1 cellular context compared by ENCODE assay signal in the genomic region with DNA sequence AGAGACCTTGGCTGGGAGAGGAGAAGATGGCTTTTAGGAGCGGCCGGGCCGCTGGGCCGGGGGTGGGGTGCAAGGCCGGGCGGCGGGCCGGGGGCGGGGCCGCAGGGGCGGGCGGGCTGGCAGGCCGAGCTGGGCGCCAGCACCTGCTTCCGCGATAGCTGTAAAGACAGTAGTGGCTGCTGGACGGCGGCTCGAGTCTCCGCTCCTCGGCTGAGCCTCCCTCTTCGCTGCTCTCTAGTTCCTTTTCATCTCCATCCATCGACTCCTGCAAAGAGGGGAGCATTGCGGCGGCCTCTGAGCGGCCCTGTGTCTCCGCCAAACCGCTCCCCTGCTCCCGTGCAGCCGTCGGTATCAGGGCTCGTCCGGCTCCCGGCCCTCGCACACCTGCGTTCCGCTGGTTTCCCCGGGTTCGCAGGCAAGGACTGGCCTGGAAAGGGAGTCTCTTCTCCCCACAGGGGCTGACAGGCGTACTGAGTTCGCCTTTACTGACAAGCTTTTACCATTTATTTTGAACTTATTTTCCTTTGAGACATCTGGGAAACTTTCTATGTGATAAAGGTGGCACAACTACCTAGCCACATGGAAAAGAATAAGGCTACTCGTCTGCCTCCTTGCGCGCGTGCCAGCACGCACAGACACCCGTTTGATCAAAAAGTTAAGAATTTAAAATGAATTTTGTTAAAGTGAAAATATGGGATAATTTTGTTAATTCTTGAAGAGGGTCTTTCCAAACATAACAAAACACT.
TF ChIP-seq lines count a peak whose summit lies in the region.

A gene with protein sequence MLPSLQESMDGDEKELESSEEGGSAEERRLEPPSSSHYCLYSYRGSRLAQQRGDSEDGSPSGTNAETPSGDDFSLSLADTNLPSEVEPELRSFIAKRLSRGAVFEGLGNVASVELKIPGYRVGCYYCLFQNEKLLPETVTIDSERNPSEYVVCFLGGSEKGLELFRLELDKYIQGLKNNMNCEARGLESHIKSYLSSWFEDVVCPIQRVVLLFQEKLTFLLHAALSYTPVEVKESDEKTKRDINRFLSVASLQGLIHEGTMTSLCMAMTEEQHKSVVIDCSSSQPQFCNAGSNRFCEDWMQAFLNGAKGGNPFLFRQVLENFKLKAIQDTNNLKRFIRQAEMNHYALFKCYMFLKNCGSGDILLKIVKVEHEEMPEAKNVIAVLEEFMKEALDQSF (minus strand): TSS at position 317 of the 746 bp plus-strand sequence. CDS start 34 bp downstream, at position 283.

TF ChIP-seq in K562, 482 proteins besides CTCF, POLR2A, EP300 and RAD21 (continued from another document and continues in another):
- peak; percentile 95 for TF ChIP-seq ZBTB40 (IDR thresholded peaks at IDR 0.05)
- no peak for TF ChIP-seq ZBTB40 (CRISPR knock-in tag; IDR thresholded peaks at IDR 0.05)
- TF ChIP-seq RB1 (IDR thresholded peaks at IDR 0.05; ENCODE audit: low read depth), result peak; percentile 97
- TF ChIP-seq KDM5B (IDR thresholded peaks at IDR 0.05; ENCODE audit: insufficient replicate concordance, low read depth, low read length), result no peak
- TF ChIP-seq, protein P1, sequence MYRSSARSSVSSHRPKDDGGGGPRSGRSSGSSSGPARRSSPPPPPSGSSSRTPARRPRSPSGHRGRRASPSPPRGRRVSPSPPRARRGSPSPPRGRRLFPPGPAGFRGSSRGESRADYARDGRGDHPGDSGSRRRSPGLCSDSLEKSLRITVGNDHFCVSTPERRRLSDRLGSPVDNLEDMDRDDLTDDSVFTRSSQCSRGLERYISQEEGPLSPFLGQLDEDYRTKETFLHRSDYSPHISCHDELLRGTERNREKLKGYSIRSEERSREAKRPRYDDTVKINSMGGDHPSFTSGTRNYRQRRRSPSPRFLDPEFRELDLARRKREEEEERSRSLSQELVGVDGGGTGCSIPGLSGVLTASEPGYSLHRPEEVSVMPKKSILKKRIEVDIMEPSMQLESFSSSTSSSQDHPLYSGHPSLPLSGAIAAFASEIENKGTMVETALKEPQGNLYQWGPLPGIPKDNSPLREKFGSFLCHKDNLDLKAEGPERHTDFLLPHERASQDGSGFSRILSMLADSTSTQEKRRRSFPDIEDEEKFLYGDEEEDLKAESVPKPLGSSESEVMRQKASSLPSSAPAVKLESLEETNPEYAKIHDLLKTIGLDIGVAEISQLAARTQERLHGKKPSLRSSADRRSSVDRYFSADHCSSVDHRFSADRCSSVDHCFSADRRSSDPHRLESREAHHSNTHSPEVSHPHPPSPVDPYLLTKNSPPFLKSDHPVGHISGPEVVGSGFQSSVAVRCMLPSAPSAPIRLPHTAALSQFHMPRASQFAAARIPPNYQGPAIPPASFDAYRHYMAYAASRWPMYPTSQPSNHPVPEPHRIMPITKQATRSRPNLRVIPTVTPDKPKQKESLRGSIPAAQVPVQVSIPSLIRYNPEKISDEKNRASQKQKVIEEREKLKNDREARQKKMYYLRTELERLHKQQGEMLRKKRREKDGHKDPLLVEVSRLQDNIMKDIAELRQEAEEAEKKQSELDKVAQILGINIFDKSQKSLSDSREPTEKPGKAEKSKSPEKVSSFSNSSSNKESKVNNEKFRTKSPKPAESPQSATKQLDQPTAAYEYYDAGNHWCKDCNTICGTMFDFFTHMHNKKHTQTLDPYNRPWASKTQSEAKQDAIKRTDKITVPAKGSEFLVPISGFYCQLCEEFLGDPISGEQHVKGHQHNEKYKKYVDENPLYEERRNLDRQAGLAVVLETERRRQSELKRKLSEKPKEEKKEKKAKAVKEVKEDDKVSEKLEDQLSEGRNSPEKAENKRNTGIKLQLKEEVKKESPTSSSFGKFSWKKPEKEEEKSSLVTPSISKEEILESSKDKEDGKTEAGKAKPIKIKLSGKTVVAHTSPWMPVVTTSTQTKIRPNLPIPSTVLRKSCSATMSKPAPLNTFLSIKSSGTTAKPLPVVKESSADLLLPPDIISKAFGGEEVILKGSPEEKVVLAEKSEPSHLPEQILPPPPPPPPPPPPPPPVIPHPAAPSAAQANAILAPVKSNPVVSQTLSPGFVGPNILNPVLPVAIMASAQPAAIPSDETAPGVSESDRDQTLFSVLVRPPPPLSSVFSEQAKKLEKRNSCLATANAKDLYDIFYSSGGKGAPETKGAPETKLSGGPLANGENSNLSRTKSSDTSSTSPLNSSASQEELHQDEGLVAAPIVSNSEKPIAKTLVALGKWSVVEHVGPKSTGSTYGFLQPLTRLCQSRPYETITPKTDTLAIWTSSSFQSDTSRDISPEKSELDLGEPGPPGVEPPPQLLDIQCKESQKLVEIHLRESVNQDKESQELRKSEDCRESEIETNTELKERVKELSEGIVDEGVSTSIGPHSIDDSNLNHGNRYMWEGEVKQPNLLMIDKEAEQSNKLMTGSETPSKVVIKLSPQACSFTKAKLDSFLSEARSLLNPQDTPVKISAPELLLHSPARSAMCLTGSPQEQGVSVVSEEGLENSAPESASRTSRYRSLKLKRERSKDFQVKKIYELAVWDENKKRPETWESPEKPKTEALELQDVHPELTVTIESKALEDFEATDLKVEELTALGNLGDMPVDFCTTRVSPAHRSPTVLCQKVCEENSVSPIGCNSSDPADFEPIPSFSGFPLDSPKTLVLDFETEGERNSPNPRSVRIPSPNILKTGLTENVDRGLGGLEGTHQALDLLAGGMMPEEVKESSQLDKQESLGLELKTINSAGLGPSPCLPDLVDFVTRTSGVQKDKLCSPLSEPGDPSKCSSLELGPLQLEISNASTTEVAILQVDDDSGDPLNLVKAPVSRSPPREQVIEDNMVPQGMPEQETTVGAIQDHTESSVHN (IDR thresholded peaks at IDR 0.05; ENCODE audit: borderline replicate concordance in 1 of 2, low read depth in 1 of 2), result 0 out of 4 replicates have a peak, but pooled peaks of 1 of the 2 experiments have one; percentile 10
- TF ChIP-seq HMGN3 (IDR thresholded peaks at IDR 0.05; ENCODE audit: borderline replicate concordance, extremely low read depth, insufficient read length, low read depth, low read length), result peak; percentile 89
- peak; percentile 54; the same call in 1 of the 2 replicates for TF ChIP-seq ZNF232 (CRISPR knock-in tag; IDR thresholded peaks at IDR 0.05)
- TF ChIP-seq TBL1XR1 (IDR thresholded peaks at IDR 0.05; ENCODE audit: low read length in 2 of 2), result peak; percentile 43 to 74; a peak in 2 of 4 replicates
- no peak for TF ChIP-seq SRSF7 (optimal IDR thresholded peaks at IDR 0.05; ENCODE audit: low read depth, low read length)
- TF ChIP-seq, protein P2, sequence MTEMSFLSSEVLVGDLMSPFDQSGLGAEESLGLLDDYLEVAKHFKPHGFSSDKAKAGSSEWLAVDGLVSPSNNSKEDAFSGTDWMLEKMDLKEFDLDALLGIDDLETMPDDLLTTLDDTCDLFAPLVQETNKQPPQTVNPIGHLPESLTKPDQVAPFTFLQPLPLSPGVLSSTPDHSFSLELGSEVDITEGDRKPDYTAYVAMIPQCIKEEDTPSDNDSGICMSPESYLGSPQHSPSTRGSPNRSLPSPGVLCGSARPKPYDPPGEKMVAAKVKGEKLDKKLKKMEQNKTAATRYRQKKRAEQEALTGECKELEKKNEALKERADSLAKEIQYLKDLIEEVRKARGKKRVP (CRISPR knock-in tag; IDR thresholded peaks at IDR 0.05), result no peak
- peak; percentile 51 for TF ChIP-seq PRDM10 (IDR thresholded peaks at IDR 0.05; ENCODE audit: partially characterized antibody)
- TF ChIP-seq XRCC5 (IDR thresholded peaks at IDR 0.05; ENCODE audit: low read depth, low read length), result peak; percentile 99
- peak; percentile 59; the same call in 1 of the 2 replicates for TF ChIP-seq CAMTA2 (CRISPR knock-in tag; conservative IDR thresholded peaks at IDR 0.05)
